In genomic region chr22:42608481-42609361, GRCh38 we compare ENCODE assay signal across 9 cellular contexts. TPM values are rescaled to one million over a fixed set of nuclear protein-coding genes. Genes with fewer than 3 reads are reported as not detected.
DNase-seq lines count a peak whose midpoint lies in the region; ATAC-seq and TF ChIP-seq lines count a peak whose summit lies in the region.
"Had no signal": no experiment of that assay in that cellular context is flagged by ENCODE, and none has a peak within 500 bp of the region (broad histone marks: within the 10 kb centered on the region; RNA-seq: fewer than 3 reads in every experiment).

No MANE protein-coding gene starts in this region.

- H3K27me3 ChIP-seq in lower lobe of right lung (ENCODE audit: low read depth) = no peaks in the 10 kb centered on the region
- H3K27me3 ChIP-seq in transverse colon = no peaks in the 10 kb centered on the region

- H3K4me3 Mint-ChIP-seq in activated naive CD4-positive, alpha-beta T cell treated with anti-CD3 and anti-CD28 coated beads, Interleukin-2, amount 50 U/mL, for 24 hours = peak overlapping the region; percentile 39
- no peak overlapping the region for H3K4me3 Mint-ChIP-seq in activated naive CD4-positive, alpha-beta T cell treated with anti-CD3 and anti-CD28 coated beads, Interleukin-2, amount 10 ng/mL, durations not matched to agents 7 days and 5 days

- H3K4me3 ChIP-seq in choroid plexus epithelial cell (ENCODE audit: low read depth, low read length) = peak overlapping the region; percentile 40
- no peak overlapping the region for H3K4me3 ChIP-seq in lower lobe of right lung
- H3K4me3 ChIP-seq in transverse colon = no peak overlapping the region

- TF ChIP-seq EP300 in transverse colon (IDR thresholded peaks at IDR 0.05; ENCODE audit: low read depth) = no peak

- peaks cover 33% of the 10 kb centered on the region for H3K36me3 ChIP-seq in lower lobe of right lung
- peaks cover 0 to 7% (median 2%) of the 10 kb centered on the region in 4 donors for H3K36me3 ChIP-seq in transverse colon

- no peak for TF ChIP-seq POLR2A in transverse colon (IDR thresholded peaks at IDR 0.05)

- H3K27me3 Mint-ChIP-seq in activated naive CD4-positive, alpha-beta T cell treated with anti-CD3 and anti-CD28 coated beads, Interleukin-2, amount 50 U/mL, for 24 hours = no peaks in the 10 kb centered on the region
- no peaks in the 10 kb centered on the region for H3K27me3 Mint-ChIP-seq in activated naive CD4-positive, alpha-beta T cell treated with anti-CD3 and anti-CD28 coated beads, Interleukin-2, amount 10 ng/mL, durations not matched to agents 7 days and 5 days
- H3K27me3 Mint-ChIP-seq: CD8-positive, alpha-beta memory T cell had no signal

- peaks cover 74% of the 10 kb centered on the region for H3K4me1 ChIP-seq in lower lobe of right lung
- peaks cover 40 to 74% (median 55%) of the 10 kb centered on the region in 4 donors for H3K4me1 ChIP-seq in transverse colon

- CTCF ChIA-PET in activated naive CD4-positive, alpha-beta T cell treated with anti-CD3 and anti-CD28 coated beads, Interleukin-2, amount 10 ng/mL, durations not matched to agents 7 days and 5 days (lab: Charles Lee) = interaction anchor here (0.6 kb wide), 1 partner anchor 411 kb away, joined by 3 read pairs; no protein-coding TSS in a partner anchor

- no peak for DNase-seq in activated naive CD4-positive, alpha-beta T cell treated with anti-CD3 and anti-CD28 coated beads, Interleukin-2, amount 10 ng/mL, durations not matched to agents 7 days and 5 days
- DNase-seq in choroid plexus epithelial cell (ENCODE audit: low read depth) (peak; percentile 85), lower lobe of right lung (no peak), transverse colon (no peak), NCI-H2029 treated with DMSO at 0.1 percent for 48 hours (lab: John Stamatoyannopoulos, UW) (no peak), NCI-H748 (lab: John Stamatoyannopoulos, UW; ENCODE audit: unreplicated experiment) (no peak)
- no peak for DNase-seq in activated CD8-positive, alpha-beta memory T cell treated with anti-CD3 and anti-CD28 coated beads, Interleukin-2, amount 50 U/mL, for 4 hours
- DNase-seq: CD8-positive, alpha-beta memory T cell had no signal

- intact Hi-C loops in lower lobe of right lung (cut with DNase I) (no loop called here), transverse colon (cut with DNase I; ENCODE audit: low total_unique reads) (no loop called here)

- ATAC-seq in lower lobe of right lung = no peak

- H3K4me1 Mint-ChIP-seq in activated naive CD4-positive, alpha-beta T cell treated with anti-CD3 and anti-CD28 coated beads, Interleukin-2, amount 50 U/mL, for 24 hours = peaks cover 71% of the 10 kb centered on the region
- H3K4me1 Mint-ChIP-seq in activated naive CD4-positive, alpha-beta T cell treated with anti-CD3 and anti-CD28 coated beads, Interleukin-2, amount 10 ng/mL, durations not matched to agents 7 days and 5 days = peaks cover 40% of the 10 kb centered on the region

- 79 to 82% methylated on average over 7 to 21 of the region's 21 CpGs for WGBS in transverse colon (ENCODE audit: low coverage in 1 of 2), 2 donors

- H3K9me3 ChIP-seq in lower lobe of right lung (no peaks in the 10 kb centered on the region), transverse colon (no peaks in the 10 kb centered on the region)

- H3K9me3 Mint-ChIP-seq in activated naive CD4-positive, alpha-beta T cell treated with anti-CD3 and anti-CD28 coated beads, Interleukin-2, amount 50 U/mL, for 24 hours = no peaks in the 10 kb centered on the region
- no peaks in the 10 kb centered on the region for H3K9me3 Mint-ChIP-seq in activated naive CD4-positive, alpha-beta T cell treated with anti-CD3 and anti-CD28 coated beads, Interleukin-2, amount 10 ng/mL, durations not matched to agents 7 days and 5 days
- H3K9me3 Mint-ChIP-seq: CD8-positive, alpha-beta memory T cell had no signal

- peaks cover 8% of the 10 kb centered on the region for H3K36me3 Mint-ChIP-seq in activated naive CD4-positive, alpha-beta T cell treated with anti-CD3 and anti-CD28 coated beads, Interleukin-2, amount 50 U/mL, for 24 hours
- H3K36me3 Mint-ChIP-seq in activated naive CD4-positive, alpha-beta T cell treated with anti-CD3 and anti-CD28 coated beads, Interleukin-2, amount 10 ng/mL, durations not matched to agents 7 days and 5 days = peaks cover 34% of the 10 kb centered on the region

- H3K27ac ChIP-seq in lower lobe of right lung = peak overlapping the region; percentile 72
- H3K27ac ChIP-seq in transverse colon = peak overlapping the region; percentile 0 to 45 (median 41)

- H3K27ac Mint-ChIP-seq in activated naive CD4-positive, alpha-beta T cell treated with anti-CD3 and anti-CD28 coated beads, Interleukin-2, amount 50 U/mL, for 24 hours = peak overlapping the region; percentile 41
- H3K27ac Mint-ChIP-seq in activated naive CD4-positive, alpha-beta T cell treated with anti-CD3 and anti-CD28 coated beads, Interleukin-2, amount 10 ng/mL, durations not matched to agents 7 days and 5 days = no peak overlapping the region

- TF ChIP-seq CTCF in choroid plexus epithelial cell (conservative IDR thresholded peaks at IDR 0.05; ENCODE audit: low read depth, low read length) = no peak
- TF ChIP-seq CTCF in lower lobe of right lung (IDR thresholded peaks at IDR 0.05) = no peak
- no peak for TF ChIP-seq CTCF in transverse colon (IDR thresholded peaks at IDR 0.05)

- in situ Hi-C loops in transverse colon (cut with MboI; ENCODE audit: low pct_ligation_motif_present in 1 of 4, low pct_unique_long_range_greater_than_20kb in 1 of 4, low sequenced_read_pairs in 3 of 4) = no loop called here

RNA-seq across cellular contexts. Expression of gene POLDIP3, which starts 6.0 kb away (rescaled TPM):
- 75.0 TPM for total RNA-seq in lower lobe of right lung
- total RNA-seq in transverse colon = 10 to 100 TPM; 36.5 to 69.5 (median 45.2) TPM

RNA-seq across cellular contexts. Expression of gene ATP5MGL, which starts 31.7 kb away (rescaled TPM):
- total RNA-seq in lower lobe of right lung = 1.0 TPM
- total RNA-seq in transverse colon = under 1 TPM in 1 of 4 donors, not detected in 3; 0.55 TPM

RNA-seq across cellular contexts. Expression of gene CYB5R3, which starts 40.5 kb away (rescaled TPM):
- total RNA-seq in lower lobe of right lung = 219 TPM
- total RNA-seq in transverse colon = 100 to 1,000 TPM; 138 to 294 (median 167) TPM

RNA-seq across cellular contexts. Expression of gene SERHL2, which starts 55.0 kb away (rescaled TPM):
- total RNA-seq in lower lobe of right lung (1.6 TPM), transverse colon (1 to 10 TPM in 1 of 4 donors, under 1 TPM in 1, not detected in 2; 0.95 to 2.0 TPM)
